ENCODE assay signal across 21 cellular contexts in the genomic region with DNA sequence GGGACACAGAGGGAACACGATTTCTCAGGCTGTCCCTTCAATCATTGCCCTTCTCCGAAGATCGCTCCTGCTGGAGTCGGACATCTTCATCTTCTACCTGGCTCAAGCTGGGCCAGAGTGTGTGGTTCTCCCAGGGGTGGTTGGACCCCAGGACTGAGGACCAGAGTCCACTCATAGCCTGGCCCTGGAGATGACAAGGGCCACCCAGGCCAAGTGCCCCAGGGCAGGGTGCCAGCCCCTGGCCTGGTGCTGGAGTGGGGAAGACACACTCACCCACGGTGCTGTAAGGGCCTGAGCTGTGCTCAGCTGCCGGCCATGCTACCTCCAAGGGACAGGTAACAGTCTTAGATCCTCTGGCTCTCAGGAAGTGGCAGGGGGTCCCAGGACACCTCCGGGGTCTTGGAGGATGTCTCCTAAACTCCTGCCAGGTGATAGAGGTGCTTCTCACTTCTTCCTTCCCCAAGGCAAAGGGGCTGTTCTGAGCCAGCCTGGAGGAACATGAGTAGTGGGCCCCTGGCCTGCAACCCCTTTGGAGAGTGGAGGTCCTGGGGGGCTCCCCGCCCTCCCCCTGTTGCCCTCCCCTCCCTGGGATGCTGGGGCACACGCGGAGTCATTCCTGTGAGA. TPM values are rescaled to one million over a fixed set of nuclear protein-coding genes. Genes with fewer than 3 reads are reported as not detected.
"Had no signal": no experiment of that assay in that cellular context is flagged by ENCODE, and none has a peak within 500 bp of the region (broad histone marks: within the 10 kb centered on the region; RNA-seq: fewer than 3 reads in every experiment).

No MANE protein-coding gene starts in this region.

- H3K9me3 Mint-ChIP-seq: effector memory CD8-positive, alpha-beta T cell had no signal

- DNase-seq: activated CD4-positive, alpha-beta T cell treated with anti-CD3 and anti-CD28 coated beads, Interleukin-2, amount 50 U/mL, for 1 hour; activated CD8-positive, alpha-beta memory T cell treated with anti-CD3 and anti-CD28 coated beads for 24 hours; cerebellar nuclear complex; effector memory CD8-positive, alpha-beta T cell; naive thymus-derived CD4-positive, alpha-beta T cell; stimulated activated CD4-positive, alpha-beta T cell treated with anti-CD3 and anti-CD28 coated beads, Interleukin-2, amount 100 ng/mL, for 48 hours; stimulated activated naive CD4-positive, alpha-beta T cell; T1000 had no signal

- H3K36me3 ChIP-seq: breast epithelium, suprapubic skin had no signal

- H3K9me3 ChIP-seq: suprapubic skin had no signal

- H3K27me3 Mint-ChIP-seq: effector memory CD8-positive, alpha-beta T cell had no signal

- H3K27ac ChIP-seq: breast epithelium, SK-N-MC, suprapubic skin had no signal

- H3K4me3 ChIP-seq: breast epithelium, mucosa of descending colon, SK-N-MC, suprapubic skin had no signal

- H3K27me3 ChIP-seq: breast epithelium had no signal

- H3K4me1 ChIP-seq: breast epithelium had no signal

- H3K4me3 Mint-ChIP-seq: activated T-helper 1 cell treated with anti-CD3 and anti-CD28 coated beads, Interleukin-12 subunit alpha, Interleukin-12 subunit beta, Interleukin-2, Interleukin-4 antibody, amounts not matched to agents 30 ng/mL and 10 ng/mL and 1 ng/mL, durations not matched to agents 14 hours and 24 hours and 36 hours; effector memory CD8-positive, alpha-beta T cell; naive thymus-derived CD4-positive, alpha-beta T cell; type B pancreatic cell had no signal

- ATAC-seq: activated CD4-positive, CD25-positive, alpha-beta regulatory T cell treated with anti-CD3 and anti-CD28 coated beads, Interleukin-2, amount 50 U/mL, for 24 hours; effector memory CD8-positive, alpha-beta T cell; naive thymus-derived CD4-positive, alpha-beta T cell had no signal

- H3K27ac Mint-ChIP-seq: activated T-helper 1 cell treated with anti-CD3 and anti-CD28 coated beads, Interleukin-12 subunit alpha, Interleukin-12 subunit beta, Interleukin-2, Interleukin-4 antibody, amounts not matched to agents 30 ng/mL and 10 ng/mL and 1 ng/mL, durations not matched to agents 14 hours and 24 hours and 36 hours; effector memory CD8-positive, alpha-beta T cell; naive thymus-derived CD4-positive, alpha-beta T cell; type B pancreatic cell had no signal

- H3K36me3 Mint-ChIP-seq: type B pancreatic cell had no signal

RNA-seq across cellular contexts. Expression of gene TBATA, which starts 23.3 kb away (rescaled TPM):
- total RNA-seq: activated T-helper 1 cell treated with anti-CD3 and anti-CD28 coated beads, Interleukin-12 subunit alpha, Interleukin-12 subunit beta, Interleukin-2, Interleukin-4 antibody, amounts not matched to agents 30 ng/mL and 10 ng/mL and 1 ng/mL, durations not matched to agents 14 hours and 24 hours and 36 hours; aorta; breast epithelium; dermis blood vessel endothelial cell; frontal cortex; lung microvascular endothelial cell; mucosa of descending colon; naive thymus-derived CD4-positive, alpha-beta T cell; osteocyte; pulmonary artery endothelial cell had no signal
- polyA plus RNA-seq: aorta; naive thymus-derived CD4-positive, alpha-beta T cell had no signal
